14 cellular contexts compared by ENCODE assay signal in the genomic region with DNA sequence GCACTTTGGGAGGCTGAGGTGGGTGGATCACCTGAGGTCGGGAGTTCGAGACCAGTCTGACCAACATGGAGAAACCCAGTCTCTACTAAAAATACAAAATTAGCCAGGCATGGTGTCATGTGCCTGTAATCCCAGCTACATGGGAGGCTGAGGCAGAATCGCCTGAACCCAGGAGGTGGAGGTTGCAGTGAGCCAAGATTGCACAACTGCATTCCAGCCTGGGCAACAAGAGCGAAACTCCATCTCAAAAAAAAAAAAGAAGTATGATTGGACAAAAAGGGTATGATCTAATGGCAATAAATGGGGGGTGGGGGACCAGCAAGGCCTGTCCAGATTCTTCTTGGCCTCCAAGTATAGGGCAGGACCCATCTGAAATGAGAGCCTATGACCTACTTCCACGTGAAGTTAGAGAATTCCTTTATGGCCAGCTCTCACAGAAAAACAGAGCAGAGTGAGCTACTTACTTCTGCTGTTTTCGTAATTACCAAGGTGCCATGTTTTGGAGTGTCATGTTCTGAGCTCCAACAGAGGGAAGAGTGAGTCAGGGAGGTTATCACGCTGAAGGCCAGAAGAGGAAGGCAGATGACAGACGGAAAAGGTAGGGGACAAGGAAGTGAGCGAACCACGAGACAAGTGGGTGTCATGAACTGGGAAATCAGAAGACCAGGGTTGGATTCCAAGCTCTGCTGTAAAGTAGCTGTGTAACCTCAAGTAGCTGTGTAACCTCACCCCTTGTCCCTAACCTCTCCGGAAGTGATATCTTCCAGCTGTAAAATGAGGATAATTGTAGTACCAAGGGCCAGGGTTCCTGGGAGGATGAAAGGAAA. TPM values are rescaled to one million over a fixed set of nuclear protein-coding genes. Genes with fewer than 3 reads are reported as not detected.
DNase-seq lines count a peak whose midpoint lies in the region; ATAC-seq, FAIRE-seq and TF ChIP-seq lines count a peak whose summit lies in the region.
"Had no signal": no experiment of that assay in that cellular context is flagged by ENCODE, and none has a peak within 500 bp of the region (broad histone marks: within the 10 kb centered on the region; RNA-seq: fewer than 3 reads in every experiment).

No MANE protein-coding gene starts in this region.

- no peaks in the 10 kb centered on the region for H3K9me3 ChIP-seq in liver (ENCODE audit: control insufficient read depth in 4 of 4, low read length in 3 of 4)
- H3K9me3 ChIP-seq in HepG2 (ENCODE audit: low read length), result no peaks in the 10 kb centered on the region
- H3K9me3 ChIP-seq in astrocyte (ENCODE audit: insufficient read depth, low read depth, low read length), result no peaks in the 10 kb centered on the region
- H3K9me3 ChIP-seq: body of pancreas, thyroid gland had no signal

- CTCF ChIA-PET in HepG2 (lab: Yijun Ruan, JAX; ENCODE audit: low intra/inter-chr PET ratio, low total read pairs), result no interaction called here

- no peak overlapping the region for H2AFZ ChIP-seq in HepG2 (ENCODE audit: low read length)
- no peak overlapping the region for H2AFZ ChIP-seq in astrocyte (ENCODE audit: low read depth, low read length)

- DNase-seq in HepG2 (ENCODE audit: low spot score) (no peak), astrocyte (ENCODE audit: low read depth) (no peak), medulla oblongata (ENCODE audit: extremely low spot score) (peak; percentile 78), HuH-7.5 (ENCODE audit: low spot score) (no peak), EL (no peak), COLO829 (ENCODE audit: low spot score) (no peak), GM19240 (ENCODE audit: insufficient read length, low spot score) (no peak)
- DNase-seq: hippocampal formation, thyroid gland had no signal

- peaks cover 9% of the 10 kb centered on the region for H3K36me3 Mint-ChIP-seq in astrocyte (ENCODE audit: low read depth, unreplicated experiment)

- no peaks in the 10 kb centered on the region for H3K79me2 ChIP-seq in HepG2 (ENCODE audit: insufficient read depth, low read length)
- H3K79me2 ChIP-seq in astrocyte (ENCODE audit: insufficient read depth, low read length), result no peaks in the 10 kb centered on the region

- TF ChIP-seq CTCF in liver (IDR thresholded peaks at IDR 0.05; ENCODE audit: low read depth, low read length, missing input control) (no peak), HepG2 (CRISPR knock-in tag; IDR thresholded peaks at IDR 0.05) (no peak), astrocyte (IDR thresholded peaks at IDR 0.05; ENCODE audit: insufficient read depth, low read depth, low read length) (no peak)

- H3K9me3 Mint-ChIP-seq in astrocyte (ENCODE audit: unreplicated experiment), result no peaks in the 10 kb centered on the region
- H3K9me3 Mint-ChIP-seq: activated T-helper 1 cell treated with anti-CD3 and anti-CD28 coated beads, Interleukin-12 subunit alpha, Interleukin-12 subunit beta, Interleukin-2, Interleukin-4 antibody, amounts not matched to agents 30 ng/mL and 10 ng/mL and 1 ng/mL, durations not matched to agents 14 hours and 24 hours and 36 hours had no signal

- H4K20me1 ChIP-seq in HepG2 (ENCODE audit: insufficient read depth, low read length) (no peaks in the 10 kb centered on the region), astrocyte (ENCODE audit: insufficient read depth, low read length) (no peaks in the 10 kb centered on the region)

- in situ Hi-C loops in HepG2 (cut with HindIII; ENCODE audit: extremely low pct_ligation_motif_present, low pct_unique_long_range_greater_than_20kb), result loop anchor here (10.0 kb wide), 1 partner anchor 49 kb away; the partner anchor contains the start of genes GLTPD2 and VMO1

- H3K27me3 ChIP-seq in liver (ENCODE audit: control insufficient read depth in 4 of 4, insufficient read depth in 4 of 4, low read length in 3 of 4) (no peaks in the 10 kb centered on the region), HepG2 (ENCODE audit: control insufficient read depth in 1 of 2, insufficient read depth in 2 of 2, low read length in 2 of 2) (peaks cover 2 to 13% of the 10 kb centered on the region in 2 experiments; a peak in 3 of 5 replicates), astrocyte (ENCODE audit: insufficient read depth, low read length) (peaks cover 27% of the 10 kb centered on the region)
- H3K27me3 ChIP-seq: body of pancreas, thyroid gland had no signal

- H3K9ac ChIP-seq in liver (ENCODE audit: low read depth in 1 of 2, low read length in 2 of 2) (no peak overlapping the region), HepG2 (ENCODE audit: insufficient read depth, low read depth, low read length) (no peak overlapping the region), astrocyte (ENCODE audit: low read length) (no peak overlapping the region)

- no peak overlapping the region for H3K27ac Mint-ChIP-seq in astrocyte (ENCODE audit: unreplicated experiment)
- H3K27ac Mint-ChIP-seq: activated T-helper 1 cell treated with anti-CD3 and anti-CD28 coated beads, Interleukin-12 subunit alpha, Interleukin-12 subunit beta, Interleukin-2, Interleukin-4 antibody, amounts not matched to agents 30 ng/mL and 10 ng/mL and 1 ng/mL, durations not matched to agents 14 hours and 24 hours and 36 hours had no signal

- H3K4me1 Mint-ChIP-seq in astrocyte (ENCODE audit: low read depth, unreplicated experiment), result no peaks in the 10 kb centered on the region

- H3K27me3 Mint-ChIP-seq in astrocyte (ENCODE audit: low read depth, unreplicated experiment), result peaks cover 23% of the 10 kb centered on the region

- POLR2A ChIA-PET in HepG2 (lab: Yijun Ruan, JAX), result interaction anchor here (0.5 to 2.1 kb wide), 4 partner anchors 10 to 53 kb away, joined by 3 to 21 read pairs (median 6); partner anchors contain the start of genes ARRB2, GLTPD2 and TM4SF5

- FAIRE-seq in HepG2 (lab: Jason Lieb, UNC) (no peak), astrocyte (lab: Jason Lieb, UNC) (no peak)
- FAIRE-seq: endometrium had no signal

- H3K4me2 ChIP-seq in HepG2 (ENCODE audit: low read depth, low read length) (no peak overlapping the region), astrocyte (ENCODE audit: low read length) (no peak overlapping the region)

- H3K36me3 ChIP-seq in liver (ENCODE audit: control insufficient read depth in 4 of 4, insufficient read depth in 3 of 4, low read depth in 1 of 4, low read length in 3 of 4) (no peaks in the 10 kb centered on the region), HepG2 (replicated peaks in 1 of 2; ENCODE audit: control insufficient read depth in 1 of 2, insufficient read depth in 2 of 2, low read length in 2 of 2) (no peaks in the 10 kb centered on the region; a peak in 2 of 5 replicates), astrocyte (ENCODE audit: insufficient read depth, low read length) (no peaks in the 10 kb centered on the region)
- H3K36me3 ChIP-seq: thyroid gland had no signal

- peak overlapping the region; percentile 42 for H3K4me3 Mint-ChIP-seq in astrocyte (ENCODE audit: unreplicated experiment)
- H3K4me3 Mint-ChIP-seq: activated T-helper 1 cell treated with anti-CD3 and anti-CD28 coated beads, Interleukin-12 subunit alpha, Interleukin-12 subunit beta, Interleukin-2, Interleukin-4 antibody, amounts not matched to agents 30 ng/mL and 10 ng/mL and 1 ng/mL, durations not matched to agents 14 hours and 24 hours and 36 hours had no signal

- H3K27ac ChIP-seq in liver (ENCODE audit: low read depth in 1 of 2, low read length in 2 of 2) (peak overlapping the region; percentile 40 to 51), HepG2 (ENCODE audit: extremely low read length, insufficient read depth, low read length) (no peak overlapping the region), astrocyte (ENCODE audit: low read depth, low read length) (no peak overlapping the region)
- H3K27ac ChIP-seq: thyroid gland had no signal

- TF ChIP-seq RAD21 in liver (IDR thresholded peaks at IDR 0.05) (peak; percentile 9 to 14), HepG2 (CRISPR knock-in tag; IDR thresholded peaks at IDR 0.05) (no peak)

- BruUV-seq in HepG2 (replicated peaks; lab: Mats Ljungman, UMichigan), result no TSS peak

- intact Hi-C loops in HepG2 (cut with micrococcal nuclease; ENCODE audit: unreplicated experiment), result no loop called here

- H3K4me1 ChIP-seq in liver (ENCODE audit: control insufficient read depth in 4 of 4, insufficient read depth in 4 of 4, low read length in 3 of 4), result peaks cover 4 to 31% (median 15%) of the 10 kb centered on the region in 4 donors
- H3K4me1 ChIP-seq in HepG2 (ENCODE audit: insufficient read depth, low read length), result peaks cover 73% of the 10 kb centered on the region
- peaks cover 12% of the 10 kb centered on the region for H3K4me1 ChIP-seq in astrocyte (ENCODE audit: insufficient read depth, low read length)

- ATAC-seq in HepG2, result no peak
- ATAC-seq: body of pancreas, Right ventricle myocardium inferior had no signal

- 67% methylated on average over 11 of the region's 11 CpGs for WGBS in liver
- 87% methylated on average over 11 of the region's 11 CpGs for WGBS in HepG2 (ENCODE audit: low lambda C conversion rate)

- TF ChIP-seq POLR2A in HepG2 (IDR thresholded peaks at IDR 0.05; ENCODE audit: insufficient read depth in 1 of 2, low read depth in 2 of 2, low read length in 2 of 2), result no peak

- TF ChIP-seq EP300 in HepG2 (IDR thresholded peaks at IDR 0.05; ENCODE audit: low read depth in 2 of 2, low read length in 2 of 2) (no peak), HepG2 (CRISPR knock-in tag; IDR thresholded peaks at IDR 0.05; ENCODE audit: borderline replicate concordance) (no peak)

- H3K4me3 ChIP-seq in liver (ENCODE audit: low read depth in 1 of 3, low read length in 3 of 3) (no peak overlapping the region), HepG2 (replicated peaks in 1 of 3; ENCODE audit: insufficient read depth in 1 of 3, low read depth in 2 of 3, low read length in 3 of 3) (no peak overlapping the region), astrocyte (ENCODE audit: insufficient read depth, low read depth, low read length) (no peak overlapping the region)
- H3K4me3 ChIP-seq: body of pancreas, thyroid gland had no signal

RNA-seq across cellular contexts. Expression of gene ZMYND15, which starts 3.6 kb away (rescaled TPM):
- total RNA-seq in liver, result under 1 TPM; 0.47 to 0.67 TPM
- polyA plus RNA-seq in liver, result 1 to 10 TPM in 1 of 2 donors, under 1 TPM in 1; 0.75 to 2.4 TPM
- 0.15 and 0.24 TPM in 2 replicates for total RNA-seq in HepG2 (2016; rRNA removed; fragmentation: Illumina TruSeq; extraction: Trizol)
- total RNA-seq in HepG2 (2016; cell fraction: cytosol; rRNA removed; fragmentation: Illumina TruSeq; extraction: Trizol; ENCODE audit: low read depth), result not detected in 2 replicates
- total RNA-seq in HepG2 (2016; cell fraction: insoluble cytoplasmic fraction; rRNA removed; fragmentation: Illumina TruSeq; extraction: Trizol), result 0.16 and 0.39 TPM in 2 replicates
- total RNA-seq in HepG2 (2016; cell fraction: membrane; rRNA removed; fragmentation: Illumina TruSeq; extraction: Trizol), result 0.10 and 0.12 TPM in 2 replicates
- 0.38 and 0.43 TPM in 2 replicates for total RNA-seq in HepG2 (2016; cell fraction: nucleus; rRNA removed; fragmentation: Illumina TruSeq; extraction: Trizol)
- polyA plus RNA-seq in HepG2 (2011; rRNA removed), result 2.7 and 3.6 TPM in 2 replicates
- 1.5 and 1.7 TPM in 2 replicates for polyA plus RNA-seq in HepG2 (2011; cell fraction: cytosol; rRNA removed)
- 14.3 and 15.2 TPM in 2 replicates for polyA plus RNA-seq in HepG2 (2011; cell fraction: nucleus; rRNA removed)
- 2.0 and 2.7 TPM in 2 replicates for polyA plus RNA-seq in HepG2 (2012)
- 0.16 and 0.17 TPM in 2 replicates for polyA plus RNA-seq in HepG2 (2016; cell fraction: cytosol; fragmentation: Illumina TruSeq; extraction: Trizol; ENCODE audit: low read depth)
- polyA plus RNA-seq in HepG2 (2016; cell fraction: insoluble cytoplasmic fraction; fragmentation: Illumina TruSeq; extraction: Trizol; ENCODE audit: low read depth), result 0.28 and 0.33 TPM in 2 replicates
- 0.27 and 0.44 TPM in 2 replicates for polyA plus RNA-seq in HepG2 (2016; cell fraction: membrane; fragmentation: Illumina TruSeq; extraction: Trizol; ENCODE audit: low read depth)
- 0.75 and 1.6 TPM in 2 replicates for polyA plus RNA-seq in HepG2 (2016; cell fraction: nucleus; fragmentation: Illumina TruSeq; extraction: Trizol; ENCODE audit: insufficient read depth, low read depth)
- 0.07 and 2.5 TPM in 2 replicates for polyA minus RNA-seq in HepG2 (2011; rRNA and poly(A)+ RNA removed; ENCODE audit: low replicate concordance)
- 0.53 and 0.79 TPM in 2 replicates for polyA minus RNA-seq in HepG2 (2011; cell fraction: cytosol; rRNA and poly(A)+ RNA removed)
- 1.5 and 2.7 TPM in 2 replicates for polyA minus RNA-seq in HepG2 (2011; cell fraction: nucleus; rRNA and poly(A)+ RNA removed)
- 0.09 and 0.12 TPM in 2 replicates for total RNA-seq in astrocyte

RNA-seq across cellular contexts. Expression of gene CXCL16, which starts 3.7 kb away (rescaled TPM):
- total RNA-seq in liver, result 10 to 100 TPM; 10.7 to 15.3 TPM
- polyA plus RNA-seq in liver, result 10 to 100 TPM; 16.9 to 41.1 TPM
- 5.4 and 9.4 TPM in 2 replicates for total RNA-seq in HepG2 (2016; rRNA removed; fragmentation: Illumina TruSeq; extraction: Trizol)
- 5.4 and 8.2 TPM in 2 replicates for total RNA-seq in HepG2 (2016; cell fraction: cytosol; rRNA removed; fragmentation: Illumina TruSeq; extraction: Trizol; ENCODE audit: low read depth)
- 5.6 and 11.1 TPM in 2 replicates for total RNA-seq in HepG2 (2016; cell fraction: insoluble cytoplasmic fraction; rRNA removed; fragmentation: Illumina TruSeq; extraction: Trizol)
- total RNA-seq in HepG2 (2016; cell fraction: membrane; rRNA removed; fragmentation: Illumina TruSeq; extraction: Trizol), result 12.1 and 12.5 TPM in 2 replicates
- total RNA-seq in HepG2 (2016; cell fraction: nucleus; rRNA removed; fragmentation: Illumina TruSeq; extraction: Trizol), result 7.9 and 8.2 TPM in 2 replicates
- polyA plus RNA-seq in HepG2 (2011; rRNA removed), result 101 and 142 TPM in 2 replicates
- polyA plus RNA-seq in HepG2 (2011; cell fraction: cytosol; rRNA removed), result 89.5 and 125 TPM in 2 replicates
- 24.7 and 41.2 TPM in 2 replicates for polyA plus RNA-seq in HepG2 (2011; cell fraction: nucleus; rRNA removed)
- 81.6 and 102 TPM in 2 replicates for polyA plus RNA-seq in HepG2 (2012)
- polyA plus RNA-seq in HepG2 (2016; cell fraction: cytosol; fragmentation: Illumina TruSeq; extraction: Trizol; ENCODE audit: low read depth), result 18.9 and 20.3 TPM in 2 replicates
- 20.4 and 22.7 TPM in 2 replicates for polyA plus RNA-seq in HepG2 (2016; cell fraction: insoluble cytoplasmic fraction; fragmentation: Illumina TruSeq; extraction: Trizol; ENCODE audit: low read depth)
- polyA plus RNA-seq in HepG2 (2016; cell fraction: membrane; fragmentation: Illumina TruSeq; extraction: Trizol; ENCODE audit: low read depth), result 28.0 and 31.1 TPM in 2 replicates
- polyA plus RNA-seq in HepG2 (2016; cell fraction: nucleus; fragmentation: Illumina TruSeq; extraction: Trizol; ENCODE audit: insufficient read depth, low read depth), result 27.8 and 36.4 TPM in 2 replicates
- 7.1 and 65.0 TPM in 2 replicates for polyA minus RNA-seq in HepG2 (2011; rRNA and poly(A)+ RNA removed; ENCODE audit: low replicate concordance)
- polyA minus RNA-seq in HepG2 (2011; cell fraction: cytosol; rRNA and poly(A)+ RNA removed), result 41.8 and 54.5 TPM in 2 replicates
- polyA minus RNA-seq in HepG2 (2011; cell fraction: nucleus; rRNA and poly(A)+ RNA removed), result 9.3 and 13.4 TPM in 2 replicates
- total RNA-seq in astrocyte, result 2.2 and 3.2 TPM in 2 replicates

RNA-seq across cellular contexts. Expression of gene MED11, which starts 4.8 kb away (rescaled TPM):
- total RNA-seq in liver (10 to 100 TPM; 11.2 to 11.5 TPM), HepG2 (2016; rRNA removed; fragmentation: Illumina TruSeq; extraction: Trizol) (20.2 and 25.1 TPM in 2 replicates), astrocyte (8.5 and 9.9 TPM in 2 replicates)
- polyA plus RNA-seq in liver (10 to 100 TPM; 15.9 to 35.6 TPM), HepG2 (2011; rRNA removed) (36.2 and 39.0 TPM in 2 replicates)
- total RNA-seq in HepG2 (2016; cell fraction: cytosol; rRNA removed; fragmentation: Illumina TruSeq; extraction: Trizol; ENCODE audit: low read depth), result 3.6 and 4.5 TPM in 2 replicates
- total RNA-seq in HepG2 (2016; cell fraction: insoluble cytoplasmic fraction; rRNA removed; fragmentation: Illumina TruSeq; extraction: Trizol), result 20.3 and 31.3 TPM in 2 replicates
- 6.8 and 9.9 TPM in 2 replicates for total RNA-seq in HepG2 (2016; cell fraction: membrane; rRNA removed; fragmentation: Illumina TruSeq; extraction: Trizol)
- 7.9 and 8.0 TPM in 2 replicates for total RNA-seq in HepG2 (2016; cell fraction: nucleus; rRNA removed; fragmentation: Illumina TruSeq; extraction: Trizol)
- polyA plus RNA-seq in HepG2 (2011; cell fraction: cytosol; rRNA removed), result 34.0 and 41.9 TPM in 2 replicates
- polyA plus RNA-seq in HepG2 (2011; cell fraction: nucleus; rRNA removed), result 23.2 and 26.5 TPM in 2 replicates
- 23.6 and 23.7 TPM in 2 replicates for polyA plus RNA-seq in HepG2 (2012)
- polyA plus RNA-seq in HepG2 (2016; cell fraction: cytosol; fragmentation: Illumina TruSeq; extraction: Trizol; ENCODE audit: low read depth), result 4.5 and 4.8 TPM in 2 replicates
- 34.8 and 37.3 TPM in 2 replicates for polyA plus RNA-seq in HepG2 (2016; cell fraction: insoluble cytoplasmic fraction; fragmentation: Illumina TruSeq; extraction: Trizol; ENCODE audit: low read depth)
- polyA plus RNA-seq in HepG2 (2016; cell fraction: membrane; fragmentation: Illumina TruSeq; extraction: Trizol; ENCODE audit: low read depth), result 7.4 and 8.2 TPM in 2 replicates
- 23.5 and 24.2 TPM in 2 replicates for polyA plus RNA-seq in HepG2 (2016; cell fraction: nucleus; fragmentation: Illumina TruSeq; extraction: Trizol; ENCODE audit: insufficient read depth, low read depth)
- 12.0 and 42.0 TPM in 2 replicates for polyA minus RNA-seq in HepG2 (2011; rRNA and poly(A)+ RNA removed; ENCODE audit: low replicate concordance)
- polyA minus RNA-seq in HepG2 (2011; cell fraction: cytosol; rRNA and poly(A)+ RNA removed), result 9.0 and 13.7 TPM in 2 replicates
- polyA minus RNA-seq in HepG2 (2011; cell fraction: nucleus; rRNA and poly(A)+ RNA removed), result 8.0 and 9.3 TPM in 2 replicates

RNA-seq across cellular contexts. Expression of gene ARRB2, which starts 25.6 kb away (rescaled TPM):
- total RNA-seq in liver, result 10 to 100 TPM; 11.8 to 14.1 TPM
- polyA plus RNA-seq in liver, result 10 to 100 TPM; 13.7 to 16.5 TPM
- total RNA-seq in HepG2 (2016; rRNA removed; fragmentation: Illumina TruSeq; extraction: Trizol), result 15.5 and 21.5 TPM in 2 replicates
- total RNA-seq in HepG2 (2016; cell fraction: cytosol; rRNA removed; fragmentation: Illumina TruSeq; extraction: Trizol; ENCODE audit: low read depth), result 26.6 and 31.6 TPM in 2 replicates
- total RNA-seq in HepG2 (2016; cell fraction: insoluble cytoplasmic fraction; rRNA removed; fragmentation: Illumina TruSeq; extraction: Trizol), result 11.0 and 21.7 TPM in 2 replicates
- total RNA-seq in HepG2 (2016; cell fraction: membrane; rRNA removed; fragmentation: Illumina TruSeq; extraction: Trizol), result 39.2 and 42.1 TPM in 2 replicates
- total RNA-seq in HepG2 (2016; cell fraction: nucleus; rRNA removed; fragmentation: Illumina TruSeq; extraction: Trizol), result 14.4 and 14.9 TPM in 2 replicates
- polyA plus RNA-seq in HepG2 (2011; rRNA removed), result 49.2 and 58.4 TPM in 2 replicates
- polyA plus RNA-seq in HepG2 (2011; cell fraction: cytosol; rRNA removed), result 39.2 and 47.6 TPM in 2 replicates
- 125 and 127 TPM in 2 replicates for polyA plus RNA-seq in HepG2 (2011; cell fraction: nucleus; rRNA removed)
- 56.5 and 69.1 TPM in 2 replicates for polyA plus RNA-seq in HepG2 (2012)
- polyA plus RNA-seq in HepG2 (2016; cell fraction: cytosol; fragmentation: Illumina TruSeq; extraction: Trizol; ENCODE audit: low read depth), result 73.1 and 77.8 TPM in 2 replicates
- 31.2 and 37.0 TPM in 2 replicates for polyA plus RNA-seq in HepG2 (2016; cell fraction: insoluble cytoplasmic fraction; fragmentation: Illumina TruSeq; extraction: Trizol; ENCODE audit: low read depth)
- 82.8 and 84.1 TPM in 2 replicates for polyA plus RNA-seq in HepG2 (2016; cell fraction: membrane; fragmentation: Illumina TruSeq; extraction: Trizol; ENCODE audit: low read depth)
- 77.0 and 85.1 TPM in 2 replicates for polyA plus RNA-seq in HepG2 (2016; cell fraction: nucleus; fragmentation: Illumina TruSeq; extraction: Trizol; ENCODE audit: insufficient read depth, low read depth)
- 30.3 and 32.9 TPM in 2 replicates for polyA minus RNA-seq in HepG2 (2011; rRNA and poly(A)+ RNA removed; ENCODE audit: low replicate concordance)
- polyA minus RNA-seq in HepG2 (2011; cell fraction: cytosol; rRNA and poly(A)+ RNA removed), result 17.3 and 18.1 TPM in 2 replicates
- 19.2 and 23.5 TPM in 2 replicates for polyA minus RNA-seq in HepG2 (2011; cell fraction: nucleus; rRNA and poly(A)+ RNA removed)
- total RNA-seq in astrocyte, result 6.3 and 10.3 TPM in 2 replicates

RNA-seq across cellular contexts. Expression of gene PELP1, which starts 32.1 kb away (rescaled TPM):
- total RNA-seq in liver (10 to 100 TPM; 14.2 to 14.8 TPM), HepG2 (2016; rRNA removed; fragmentation: Illumina TruSeq; extraction: Trizol) (27.8 and 33.2 TPM in 2 replicates), astrocyte (51.6 and 52.7 TPM in 2 replicates)
- polyA plus RNA-seq in liver (10 to 100 TPM in 1 of 2 donors, 1 to 10 TPM in 1; 5.1 to 12.8 TPM), HepG2 (2011; rRNA removed) (14.9 and 22.5 TPM in 2 replicates)
- total RNA-seq in HepG2 (2016; cell fraction: cytosol; rRNA removed; fragmentation: Illumina TruSeq; extraction: Trizol; ENCODE audit: low read depth), result 8.6 and 9.3 TPM in 2 replicates
- 29.7 and 32.3 TPM in 2 replicates for total RNA-seq in HepG2 (2016; cell fraction: insoluble cytoplasmic fraction; rRNA removed; fragmentation: Illumina TruSeq; extraction: Trizol)
- total RNA-seq in HepG2 (2016; cell fraction: membrane; rRNA removed; fragmentation: Illumina TruSeq; extraction: Trizol), result 8.2 and 11.4 TPM in 2 replicates
- 38.3 and 51.4 TPM in 2 replicates for total RNA-seq in HepG2 (2016; cell fraction: nucleus; rRNA removed; fragmentation: Illumina TruSeq; extraction: Trizol)
- 4.3 and 5.4 TPM in 2 replicates for polyA plus RNA-seq in HepG2 (2011; cell fraction: cytosol; rRNA removed)
- 83.8 and 108 TPM in 2 replicates for polyA plus RNA-seq in HepG2 (2011; cell fraction: nucleus; rRNA removed)
- polyA plus RNA-seq in HepG2 (2012), result 32.3 and 36.6 TPM in 2 replicates
- 1.4 and 1.8 TPM in 2 replicates for polyA plus RNA-seq in HepG2 (2016; cell fraction: cytosol; fragmentation: Illumina TruSeq; extraction: Trizol; ENCODE audit: low read depth)
- polyA plus RNA-seq in HepG2 (2016; cell fraction: insoluble cytoplasmic fraction; fragmentation: Illumina TruSeq; extraction: Trizol; ENCODE audit: low read depth), result 18.5 and 30.6 TPM in 2 replicates
- 3.5 and 4.7 TPM in 2 replicates for polyA plus RNA-seq in HepG2 (2016; cell fraction: membrane; fragmentation: Illumina TruSeq; extraction: Trizol; ENCODE audit: low read depth)
- 96.8 and 111 TPM in 2 replicates for polyA plus RNA-seq in HepG2 (2016; cell fraction: nucleus; fragmentation: Illumina TruSeq; extraction: Trizol; ENCODE audit: insufficient read depth, low read depth)
- 69.8 and 87.2 TPM in 2 replicates for polyA minus RNA-seq in HepG2 (2011; rRNA and poly(A)+ RNA removed; ENCODE audit: low replicate concordance)
- 14.3 and 16.8 TPM in 2 replicates for polyA minus RNA-seq in HepG2 (2011; cell fraction: cytosol; rRNA and poly(A)+ RNA removed)
- 39.3 and 65.8 TPM in 2 replicates for polyA minus RNA-seq in HepG2 (2011; cell fraction: nucleus; rRNA and poly(A)+ RNA removed)

Comparison
In these comparisons a context has a peak if more than half of its experiments do, and no peak if none do; other contexts are left out.
1. H3K27ac ChIP-seq: peak in liver (2 of 2); none in HepG2 (single experiment) and astrocyte (single experiment).